ENCODE assay signal across 1 cellular context in genomic region chr10:101123085-101123814, GRCh38.
TF ChIP-seq lines count a peak whose summit lies in the region.

No MANE protein-coding gene starts in this region.

TF ChIP-seq in Ishikawa, 13 proteins besides CTCF, POLR2A, EP300 and RAD21 (continued from another document):
- TF ChIP-seq REST (IDR thresholded peaks at IDR 0.05; ENCODE audit: low read depth) = no peak
- no peak for TF ChIP-seq NFIC (IDR thresholded peaks at IDR 0.05)
- TF ChIP-seq MAX (IDR thresholded peaks at IDR 0.05) = peak; percentile 60; the same call in 1 of the 2 replicates
- no peak for TF ChIP-seq CEBPB (IDR thresholded peaks at IDR 0.05)
- no peak for TF ChIP-seq FOXM1 (IDR thresholded peaks at IDR 0.05; ENCODE audit: borderline replicate concordance, low read depth)
- no peak for TF ChIP-seq EGR1 (IDR thresholded peaks at IDR 0.05)
- peak; percentile 81; the same call in 1 of the 2 replicates for TF ChIP-seq ZBTB7A (IDR thresholded peaks at IDR 0.05; ENCODE audit: low read depth)
- no peak for TF ChIP-seq TEAD4 (IDR thresholded peaks at IDR 0.05)
- TF ChIP-seq TAF1 (IDR thresholded peaks at IDR 0.05; ENCODE audit: low read depth) = no peak
